15 cellular contexts compared by ENCODE assay signal in the genomic region with DNA sequence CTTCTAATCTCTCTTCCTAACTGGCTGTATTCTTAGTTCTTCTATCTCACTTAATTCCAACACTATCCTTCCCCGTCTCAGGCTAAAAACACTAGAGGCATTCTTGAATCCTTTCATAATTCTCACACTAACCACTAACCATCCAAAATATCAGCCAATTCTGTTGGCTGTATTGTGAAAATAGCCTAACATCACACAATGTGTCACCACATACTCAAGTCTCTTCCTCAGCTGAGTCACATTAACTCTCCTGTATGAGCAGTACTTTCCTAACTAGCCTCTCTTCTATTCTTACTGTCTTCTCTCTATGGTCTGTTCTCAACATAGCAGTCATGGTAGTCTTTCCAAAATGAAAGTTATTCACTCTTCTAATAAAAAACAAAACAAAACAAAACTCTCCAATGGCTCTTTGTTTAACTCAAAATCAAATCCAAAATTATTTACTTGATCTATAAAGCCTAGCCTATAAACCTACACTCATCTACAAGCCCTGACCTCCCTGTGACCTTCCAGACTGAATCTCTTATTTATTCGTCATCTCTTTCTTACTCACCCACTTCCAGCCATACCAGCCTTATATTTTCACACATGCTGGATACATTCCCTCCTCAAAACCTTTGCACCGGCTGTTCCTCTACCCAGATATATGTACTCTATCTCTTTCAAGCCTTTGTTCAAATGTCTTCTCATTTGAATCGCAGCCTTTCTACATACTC.
DNase-seq lines count a peak whose midpoint lies in the region; ATAC-seq, FAIRE-seq and TF ChIP-seq lines count a peak whose summit lies in the region.
"Had no signal": no experiment of that assay in that cellular context is flagged by ENCODE, and none has a peak within 500 bp of the region (broad histone marks: within the 10 kb centered on the region; RNA-seq: fewer than 3 reads in every experiment).

No MANE protein-coding gene starts in this region.

- H3K9me3 ChIP-seq in GM12878 (replicated peaks; ENCODE audit: control insufficient read depth, insufficient read depth, low read length) (no peaks in the 10 kb centered on the region), mucosa of descending colon (no peaks in the 10 kb centered on the region)

- no peak for TF ChIP-seq POLR2A in GM12878 (IDR thresholded peaks at IDR 0.05; ENCODE audit: low read depth, low read length)

- DNase-seq in BJ (ENCODE audit: low read depth), result peak; percentile 53
- DNase-seq in LHCN-M2 (ENCODE audit: low read depth), result peak; percentile 89
- DNase-seq in GM12878 (ENCODE audit: low read depth, low spot score), result no peak
- peak; percentile 26 for DNase-seq in kidney epithelial cell (ENCODE audit: low read depth)
- no peak for DNase-seq in NCI-H510A (lab: John Stamatoyannopoulos, UW)
- DNase-seq in mucosa of descending colon, result no peak
- no peak for DNase-seq in NCI-H146 (lab: John Stamatoyannopoulos, UW)
- DNase-seq: activated CD4-positive, alpha-beta T cell treated with anti-CD3 and anti-CD28 coated beads, Interleukin-2, amount 10 ng/mL, durations not matched to agents 24 days and 14 days; activated T-cell treated with anti-CD3 and anti-CD28 coated beads, Interleukin-2, amount 50 U/mL, for 4 hours; effector CD4-positive, alpha-beta T cell; left cardiac atrium; stimulated activated CD4-positive, alpha-beta T cell treated with anti-CD3 and anti-CD28 coated beads, Interleukin-4, amount 100 ng/mL, for 1 hour had no signal

- TF ChIP-seq CTCF in BJ (IDR thresholded peaks at IDR 0.05; ENCODE audit: insufficient read depth, low read depth, low read length) (no peak), GM12878 (IDR thresholded peaks at IDR 0.05 in 2 of 3, conservative IDR thresholded peaks at IDR 0.05 in 1 of 3; ENCODE audit: control insufficient read depth in 2 of 3, extremely low read depth in 1 of 3, insufficient read depth in 1 of 3, low read depth in 3 of 3, low read length in 3 of 3) (no peak), kidney epithelial cell (IDR thresholded peaks at IDR 0.05; ENCODE audit: insufficient read depth, low read length, poor library complexity, severe bottlenecking) (no peak), mucosa of descending colon (IDR thresholded peaks at IDR 0.05) (no peak)

- H3K4me3 ChIP-seq in BJ (ENCODE audit: low read depth, low read length) (no peak overlapping the region), GM12878 (no peak overlapping the region), kidney epithelial cell (ENCODE audit: low read depth, low read length) (no peak overlapping the region), mucosa of descending colon (no peak overlapping the region)

- no peaks in the 10 kb centered on the region for H4K20me1 ChIP-seq in GM12878 (ENCODE audit: control insufficient read depth, insufficient read depth)

- H3K4me1 ChIP-seq in GM12878 (ENCODE audit: control insufficient read depth, insufficient read depth, low read length) (no peaks in the 10 kb centered on the region), mucosa of descending colon (ENCODE audit: low read depth) (no peaks in the 10 kb centered on the region)

- intact Hi-C loops in GM12878 (cut with micrococcal nuclease; ENCODE audit: unreplicated experiment) (no loop called here), mucosa of descending colon (cut with DNase I, micrococcal nuclease) (no loop called here)

- SMC1A ChIA-PET in GM12878 (lab: Charles Lee; ENCODE audit: uncharacterized antibody, unreplicated experiment), result interaction anchor here (0.7 to 1.1 kb wide), 2 partner anchors 9 to 218 kb away, joined by 3 read pairs; no protein-coding TSS in a partner anchor

- H3K4me2 ChIP-seq in GM12878 (ENCODE audit: control insufficient read depth, insufficient read depth), result no peak overlapping the region

- in situ Hi-C loops in GM12878 (cut with MboI), result no loop called here

- no TSS peak for BruUV-seq in GM12878 (replicated peaks; lab: Mats Ljungman, UMichigan)

- no peaks in the 10 kb centered on the region for H3K79me2 ChIP-seq in GM12878 (ENCODE audit: control insufficient read depth, insufficient read depth, low read length)

- FAIRE-seq in GM12878 (lab: Jason Lieb, UNC), result no peak

- POLR2A ChIA-PET in BJ (lab: Charles Lee), result no interaction called here
- POLR2A ChIA-PET in GM12878 (lab: Charles Lee), result no interaction called here

- CTCF ChIA-PET in BJ (lab: Yijun Ruan, JAX) (interaction anchor here (1.0 kb wide), 1 partner anchor 24 kb away, joined by 4 read pairs; no protein-coding TSS in a partner anchor), GM12878 (lab: Yijun Ruan, JAX) (interaction anchor here (1.2 kb wide), 1 partner anchor 10 kb away, joined by 3 read pairs; no protein-coding TSS in a partner anchor)

- peak; percentile 68 for ATAC-seq in GM12878
- no peak for ATAC-seq in mucosa of descending colon
- no peak for ATAC-seq in HG02884 (IDR thresholded peaks at IDR 0.05; ENCODE audit: unreplicated experiment)
- ATAC-seq: activated T-cell treated with anti-CD3 and anti-CD28 coated beads, Interleukin-2, amount 50 U/mL, for 4 hours; left cardiac atrium; stimulated activated memory B cell treated with anti-CD40 and anti-IgM and Interleukin-4, amounts not matched to agents 10 μg/mL and 1 μg/mL and 100 μg/mL, for 72 hours had no signal

- H2AFZ ChIP-seq in GM12878 (ENCODE audit: control insufficient read depth, low read depth, low read length), result no peak overlapping the region

- H3K9ac ChIP-seq in GM12878 (ENCODE audit: control insufficient read depth, insufficient read depth, low read length), result no peak overlapping the region

- no peaks in the 10 kb centered on the region for H3K27me3 ChIP-seq in BJ (ENCODE audit: control insufficient read depth, insufficient read depth, low read length)
- no peaks in the 10 kb centered on the region for H3K27me3 ChIP-seq in GM12878 (replicated peaks in 1 of 2; ENCODE audit: control insufficient read depth in 2 of 2, insufficient read depth in 2 of 2, low read length in 1 of 2)
- H3K27me3 ChIP-seq in kidney epithelial cell (ENCODE audit: control insufficient read depth, insufficient read depth, low read length), result no peaks in the 10 kb centered on the region

- TF ChIP-seq RAD21 in GM12878 (IDR thresholded peaks at IDR 0.05; ENCODE audit: insufficient read depth, low read depth, low read length), result no peak

- H3K27ac ChIP-seq in GM12878 (ENCODE audit: control insufficient read depth, insufficient read depth), result no peak overlapping the region
- H3K27ac ChIP-seq: HL-60 had no signal

- WGBS in GM12878 (ENCODE audit: insufficient coverage, insufficient replicate concordance, low lambda C conversion rate, missing lambda C conversion rate), result 52% methylated on average over 4 of the region's 4 CpGs

- RAD21 ChIA-PET in GM12878 (lab: Charles Lee; ENCODE audit: unreplicated experiment), result interaction anchor here (1.4 kb wide), 1 partner anchor 10 kb away, joined by 4 read pairs; no protein-coding TSS in a partner anchor

- TF ChIP-seq EP300 in GM12878 (IDR thresholded peaks at IDR 0.05; ENCODE audit: borderline replicate concordance in 1 of 2, control insufficient read depth in 1 of 2, low read depth in 2 of 2, low read length in 2 of 2), result no peak

- no peaks in the 10 kb centered on the region for H3K36me3 ChIP-seq in BJ (ENCODE audit: control insufficient read depth, insufficient read depth, low read length)
- no peaks in the 10 kb centered on the region for H3K36me3 ChIP-seq in GM12878 (ENCODE audit: control insufficient read depth in 2 of 2, insufficient read depth in 2 of 2, low read length in 1 of 2)
- no peaks in the 10 kb centered on the region for H3K36me3 ChIP-seq in kidney epithelial cell (ENCODE audit: control insufficient read depth, insufficient read depth, low read length)
- H3K36me3 ChIP-seq in mucosa of descending colon (ENCODE audit: low read depth), result no peaks in the 10 kb centered on the region

TF ChIP-seq in GM12878, 131 proteins besides CTCF, POLR2A, EP300 and RAD21:
- TF ChIP-seq LARP7 (IDR thresholded peaks at IDR 0.05), result no peak
- no peak for TF ChIP-seq ZBTB4 (CRISPR knock-in tag; IDR thresholded peaks at IDR 0.05)

Comparison
In these comparisons a context has a peak if more than half of its experiments do, and no peak if none do; other contexts are left out.
1. DNase-seq: peak in BJ (single experiment), LHCN-M2 (single experiment) and kidney epithelial cell (single experiment); none in GM12878 (single experiment), NCI-H510A (single experiment), mucosa of descending colon (0 of 3) and NCI-H146 (single experiment).